ENCODE assay signal across 8 cellular contexts in the genomic region with DNA sequence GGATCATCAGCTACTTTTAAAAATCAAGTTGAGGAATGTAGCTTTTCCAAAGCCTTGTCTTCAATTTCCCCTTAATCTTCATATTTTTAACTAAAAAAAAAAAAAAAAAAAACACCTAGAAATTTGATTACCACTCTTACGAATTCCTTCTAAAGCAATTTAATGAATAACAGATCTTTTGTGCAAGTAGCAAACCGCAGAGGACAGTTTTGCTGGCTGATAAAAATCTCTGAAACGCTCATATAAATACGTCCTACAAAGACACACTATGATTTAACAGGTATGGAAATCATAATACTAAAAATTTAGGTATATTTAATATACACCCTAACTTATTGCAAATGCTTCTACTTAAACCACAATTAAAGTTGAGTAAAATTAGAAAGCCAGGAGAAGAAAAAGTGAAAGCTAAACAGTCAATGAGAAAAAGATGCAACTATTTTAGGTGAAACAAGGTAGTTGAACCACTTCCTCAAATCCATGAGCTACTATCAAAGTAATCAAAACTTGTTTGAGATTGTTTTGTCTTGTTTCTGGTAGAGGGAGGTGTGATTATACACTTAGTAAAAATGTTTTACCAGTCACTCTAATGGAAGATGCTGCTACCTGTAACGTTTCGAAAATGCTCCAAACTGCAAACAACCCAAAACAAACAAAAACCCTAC. TPM values are rescaled to one million over a fixed set of nuclear protein-coding genes. Genes with fewer than 3 reads are reported as not detected.
DNase-seq lines count a peak whose midpoint lies in the region; ATAC-seq, FAIRE-seq and TF ChIP-seq lines count a peak whose summit lies in the region.

No MANE protein-coding gene starts in this region.

- no peaks in the 10 kb centered on the region for H3K9me3 Mint-ChIP-seq in activated CD8-positive, alpha-beta T cell treated with anti-CD3 and anti-CD28 coated beads, Interleukin-2, amount 10 ng/mL, durations not matched to agents 7 days and 5 days (ENCODE audit: insufficient read depth)

- DNase-seq in BJ (ENCODE audit: low read depth) (no peak), H54 (ENCODE audit: insufficient read length, low spot score) (no peak), kidney epithelial cell (ENCODE audit: low read depth) (no peak), uterus (no peak), NCI-H2171 treated with DMSO at 0.1 percent for 48 hours (lab: John Stamatoyannopoulos, UW) (no peak), HUDEP-2 (lab: John Stamatoyannopoulos, UW; ENCODE audit: unreplicated experiment in 76 of 76) (no peak)
- DNase-seq in activated CD8-positive, alpha-beta T cell treated with anti-CD3 and anti-CD28 coated beads, Interleukin-2, amount 10 ng/mL, durations not matched to agents 7 days and 5 days, result no peak

- no peaks in the 10 kb centered on the region for H3K9me3 ChIP-seq in uterus

- CTCF ChIA-PET in BJ (lab: Yijun Ruan, JAX), result interaction anchor here (0.6 to 1.6 kb wide), 3 partner anchors 134 to 929 kb away, joined by 3 to 4 read pairs (median 3); no protein-coding TSS in a partner anchor
- CTCF ChIA-PET in activated CD8-positive, alpha-beta T cell treated with anti-CD3 and anti-CD28 coated beads, Interleukin-2, amount 10 ng/mL, durations not matched to agents 7 days and 5 days (lab: Charles Lee), result no interaction called here

- H3K4me3 ChIP-seq in BJ (ENCODE audit: low read depth, low read length) (peak overlapping the region; percentile 98), kidney epithelial cell (ENCODE audit: low read depth, low read length) (peak overlapping the region; percentile 97), uterus (peak overlapping the region; percentile 87 to 96)

- intact Hi-C loops in uterus (cut with DNase I; ENCODE audit: low total_unique reads), result no loop called here

- no peak for TF ChIP-seq POLR2A in H54 (IDR thresholded peaks at IDR 0.05; ENCODE audit: low read depth, low read length)
- TF ChIP-seq POLR2A in uterus (IDR thresholded peaks at IDR 0.05), result no peak

- H3K4me1 Mint-ChIP-seq in activated CD8-positive, alpha-beta T cell treated with anti-CD3 and anti-CD28 coated beads, Interleukin-2, amount 10 ng/mL, durations not matched to agents 7 days and 5 days (ENCODE audit: low read depth), result peaks cover 17% of the 10 kb centered on the region

- H3K27me3 Mint-ChIP-seq in activated CD8-positive, alpha-beta T cell treated with anti-CD3 and anti-CD28 coated beads, Interleukin-2, amount 10 ng/mL, durations not matched to agents 7 days and 5 days (ENCODE audit: low read depth), result peaks cover 49% of the 10 kb centered on the region

- H3K36me3 ChIP-seq in BJ (ENCODE audit: control insufficient read depth, insufficient read depth, low read length), result no peaks in the 10 kb centered on the region
- no peaks in the 10 kb centered on the region for H3K36me3 ChIP-seq in kidney epithelial cell (ENCODE audit: control insufficient read depth, insufficient read depth, low read length)
- no peaks in the 10 kb centered on the region for H3K36me3 ChIP-seq in uterus

- H3K27me3 ChIP-seq in BJ (ENCODE audit: control insufficient read depth, insufficient read depth, low read length) (no peaks in the 10 kb centered on the region), kidney epithelial cell (ENCODE audit: control insufficient read depth, insufficient read depth, low read length) (no peaks in the 10 kb centered on the region), uterus (no peaks in the 10 kb centered on the region)

- peaks cover 0 to 3% of the 10 kb centered on the region in 2 donors for H3K4me1 ChIP-seq in uterus

- H3K27ac Mint-ChIP-seq in activated CD8-positive, alpha-beta T cell treated with anti-CD3 and anti-CD28 coated beads, Interleukin-2, amount 10 ng/mL, durations not matched to agents 7 days and 5 days, result no peak overlapping the region

- H3K4me3 Mint-ChIP-seq in activated CD8-positive, alpha-beta T cell treated with anti-CD3 and anti-CD28 coated beads, Interleukin-2, amount 10 ng/mL, durations not matched to agents 7 days and 5 days, result peak overlapping the region; percentile 57

- H3K27ac ChIP-seq in uterus, result peak overlapping the region; percentile 95 to 97

- POLR2A ChIA-PET in BJ (lab: Charles Lee), result interaction anchor here (0.6 kb wide), 1 partner anchor 136 kb away, joined by 10 read pairs; no protein-coding TSS in a partner anchor
- POLR2A ChIA-PET in activated CD8-positive, alpha-beta T cell treated with anti-CD3 and anti-CD28 coated beads, Interleukin-2, amount 10 ng/mL, durations not matched to agents 7 days and 5 days (lab: Charles Lee), result no interaction called here

- H3K36me3 Mint-ChIP-seq in activated CD8-positive, alpha-beta T cell treated with anti-CD3 and anti-CD28 coated beads, Interleukin-2, amount 10 ng/mL, durations not matched to agents 7 days and 5 days (ENCODE audit: low read depth), result no peaks in the 10 kb centered on the region

- TF ChIP-seq CTCF in BJ (IDR thresholded peaks at IDR 0.05; ENCODE audit: insufficient read depth, low read depth, low read length), result no peak
- TF ChIP-seq CTCF in kidney epithelial cell (IDR thresholded peaks at IDR 0.05; ENCODE audit: insufficient read depth, low read length, poor library complexity, severe bottlenecking), result no peak
- no peak for TF ChIP-seq CTCF in uterus (IDR thresholded peaks at IDR 0.05)

- no peak for ATAC-seq in activated CD8-positive, alpha-beta T cell treated with anti-CD3 and anti-CD28 coated beads, Interleukin-2, amount 10 ng/mL, durations not matched to agents 7 days and 5 days
- ATAC-seq in GM21447 (IDR thresholded peaks at IDR 0.05; ENCODE audit: unreplicated experiment), result no peak

- FAIRE-seq in H54 (lab: Jason Lieb, UNC), result peak; percentile 77

RNA-seq across cellular contexts. Expression of a gene that starts 2.3 kb away (rescaled TPM):
- polyA plus RNA-seq in BJ (2011; rRNA removed), result 10.5 and 13.1 TPM in 2 replicates
- 6.4 and 12.4 TPM in 2 replicates for polyA minus RNA-seq in BJ (2011; rRNA and poly(A)+ RNA removed)
- 1 to 10 TPM; 6.2 to 6.5 TPM for total RNA-seq in activated CD8-positive, alpha-beta T cell treated with anti-CD3 and anti-CD28 coated beads, Interleukin-2, amount 10 ng/mL, durations not matched to agents 7 days and 5 days
- total RNA-seq in kidney epithelial cell (92.0 and 98.3 TPM in 2 replicates), uterus (100 to 1,000 TPM in 1 of 4 donors, 10 to 100 TPM in 3; 54.1 to 144 (median 73.1) TPM)

Comparison
In these comparisons a context has a peak if more than half of its experiments do, and no peak if none do; other contexts are left out.
1. RNA of a gene that starts 2.3 kb away (total RNA-seq): 92.0 to 98.3 TPM in kidney epithelial cell and 54.1 to 144 TPM in uterus; 6.2 to 6.5 TPM in activated CD8-positive, alpha-beta T cell treated with anti-CD3 and anti-CD28 coated beads, Interleukin-2, amount 10 ng/mL, durations not matched to agents 7 days and 5 days; every median in the first group is over 4 times any median in the second.
2. Peak in every context shown above with its lines, with median percentiles within 50 percentile points of each other: H3K4me3 ChIP-seq.